In genomic region chr1:15151871-15152270, GRCh38 we compare ENCODE assay signal across 11 cellular contexts. TPM values are rescaled to one million over a fixed set of nuclear protein-coding genes. Genes with fewer than 3 reads are reported as not detected.
A peak's percentile ranks its signal among the peaks of the same experiment; 100 is the strongest.
DNase-seq lines count a peak whose midpoint lies in the region; ATAC-seq and TF ChIP-seq lines count a peak whose summit lies in the region.
"Had no signal": no experiment of that assay in that cellular context is flagged by ENCODE, and none has a peak within 500 bp of the region (broad histone marks: within the 10 kb centered on the region; RNA-seq: fewer than 3 reads in every experiment).

No MANE protein-coding gene starts in this region.

- peaks cover 68% of the 10 kb centered on the region for H3K27me3 Mint-ChIP-seq in neural crest cell (ENCODE audit: low read depth)

- peaks cover 35% of the 10 kb centered on the region for H3K4me1 Mint-ChIP-seq in neural crest cell

- no peaks in the 10 kb centered on the region for H3K36me3 ChIP-seq in esophagus squamous epithelium

- DNase-seq in SK-N-DZ (ENCODE audit: low spot score) (peak; percentile 65), esophagus squamous epithelium (lab: John Stamatoyannopoulos, UW) (no peak), neural crest cell (ENCODE audit: low read depth, low spot score) (no peak), COR-L47 (lab: John Stamatoyannopoulos, UW) (no peak)
- DNase-seq in activated CD4-positive, alpha-beta T cell treated with anti-CD3 and anti-CD28 coated beads, Interleukin-2, amount 50 U/mL, for 48 hours: no peak
- DNase-seq: GOT3; stimulated activated CD4-positive, alpha-beta T cell treated with anti-CD3 and anti-CD28 coated beads, Interleukin-4, amount 100 ng/mL, for 24 hours had no signal

- no peak overlapping the region for H3K27ac Mint-ChIP-seq in neural crest cell (ENCODE audit: unreplicated experiment)
- H3K27ac Mint-ChIP-seq: B cell had no signal

- WGBS in esophagus squamous epithelium, 2 donors: 57 to 65% methylated on average over 2 to 3 of the region's 3 CpGs

- no peaks in the 10 kb centered on the region for H3K9me3 ChIP-seq in esophagus squamous epithelium

- peak overlapping the region; percentile 96 for H3K4me3 Mint-ChIP-seq in neural crest cell

- peaks cover 0 to 18% (median 0%) of the 10 kb centered on the region in 4 donors for H3K27me3 ChIP-seq in esophagus squamous epithelium

- H3K36me3 Mint-ChIP-seq in neural crest cell (ENCODE audit: low read depth): no peaks in the 10 kb centered on the region

- TF ChIP-seq CTCF in C4-2B (conservative IDR thresholded peaks at IDR 0.05) (no peak), esophagus squamous epithelium (IDR thresholded peaks at IDR 0.05) (no peak), neural crest cell (conservative IDR thresholded peaks at IDR 0.05) (no peak)

- H3K27ac ChIP-seq in C4-2B: peak overlapping the region; percentile 75
- peak overlapping the region; percentile 91 to 93 (median 92) for H3K27ac ChIP-seq in esophagus squamous epithelium

- no peaks in the 10 kb centered on the region for H3K9me3 Mint-ChIP-seq in neural crest cell

- ATAC-seq in HG02938 (IDR thresholded peaks at IDR 0.05; ENCODE audit: unreplicated experiment) (no peak), GM18520 (IDR thresholded peaks at IDR 0.05; ENCODE audit: unreplicated experiment) (no peak)

- no peak for TF ChIP-seq POLR2A in esophagus squamous epithelium (IDR thresholded peaks at IDR 0.05)

- peaks cover 13 to 55% (median 25%) of the 10 kb centered on the region in 3 donors for H3K4me1 ChIP-seq in esophagus squamous epithelium

- H3K4me3 ChIP-seq in esophagus squamous epithelium: peak overlapping the region; percentile 62 to 85 (median 75)

- intact Hi-C loops in esophagus squamous epithelium (cut with DNase I): loop anchor here (10.0 kb wide), 1 partner anchor 123 kb away; no protein-coding TSS in a partner anchor

RNA-seq across cellular contexts. Expression of gene TMEM51, which starts 1.7 kb away (rescaled TPM):
- polyA plus RNA-seq in SK-N-DZ (2014; cell fraction: cytosol; rRNA removed): 27.4 and 37.8 TPM in 2 replicates
- polyA plus RNA-seq in SK-N-DZ (2014; cell fraction: nucleus; rRNA removed): 11.9 and 19.9 TPM in 2 replicates
- total RNA-seq in esophagus squamous epithelium (10 to 100 TPM; 11.6 to 23.7 (median 17.7) TPM), neural crest cell (6.6 and 6.7 TPM in 2 replicates)
